ENCODE assay signal across 1 cellular context in genomic region chr7:16554518-16555236, GRCh38.
TF ChIP-seq lines count a peak whose summit lies in the region.

No MANE protein-coding gene starts in this region.

TF ChIP-seq in K562, 482 proteins besides CTCF, POLR2A, EP300 and RAD21 (continued from another document):
- TF ChIP-seq CUX1 (CRISPR knock-in tag; IDR thresholded peaks at IDR 0.05) = no peak
